ENCODE assay signal across 36 cellular contexts in genomic region chr14:94380225-94381148, GRCh38. TPM values are rescaled to one million over a fixed set of nuclear protein-coding genes. Genes with fewer than 3 reads are reported as not detected.
DNase-seq lines count a peak whose midpoint lies in the region; ATAC-seq and TF ChIP-seq lines count a peak whose summit lies in the region.
"Had no signal": no experiment of that assay in that cellular context is flagged by ENCODE, and none has a peak within 500 bp of the region (broad histone marks: within the 10 kb centered on the region; RNA-seq: fewer than 3 reads in every experiment).

No MANE protein-coding gene starts in this region.

- no peaks in the 10 kb centered on the region for H3K27me3 ChIP-seq in neuronal stem cell (ENCODE audit: control insufficient read depth in 3 of 3, insufficient read depth in 3 of 3, low read depth in 1 of 3, low read length in 3 of 3)
- H3K27me3 ChIP-seq: brain microvascular endothelial cell, colonic mucosa, esophagus muscularis mucosa, foreskin keratinocyte, pancreas, right atrium auricular region, spleen had no signal

- H3K4me1 Mint-ChIP-seq in activated CD4-positive, alpha-beta T cell treated with anti-CD3 and anti-CD28 coated beads for 36 hours, result peaks cover 40% of the 10 kb centered on the region
- H3K4me1 Mint-ChIP-seq: CD4-positive, CD25-positive, alpha-beta regulatory T cell had no signal

- no peaks in the 10 kb centered on the region for H3K27me3 Mint-ChIP-seq in activated CD4-positive, alpha-beta T cell treated with anti-CD3 and anti-CD28 coated beads for 36 hours

- H2BK120ac ChIP-seq in neuronal stem cell (ENCODE audit: low read depth, low read length), result peak overlapping the region; percentile 29

- no peak overlapping the region for H2BK12ac ChIP-seq in neuronal stem cell (ENCODE audit: low read length)

- POLR2A ChIA-PET in activated CD4-positive, alpha-beta T cell treated with anti-CD3 and anti-CD28 coated beads for 36 hours (lab: Charles Lee), result interaction anchor here (1.0 to 1.3 kb wide), 4 partner anchors 8 to 34 kb away, joined by 3 to 8 read pairs (median 6); partner anchors contain the start of gene SERPINA1
- POLR2A ChIA-PET in HEK293 (lab: Yijun Ruan, JAX) (no interaction called here), GM10248 (lab: Yijun Ruan, JAX) (no interaction called here)

- H3K4me3 ChIP-seq in HEK293 (ENCODE audit: low read depth, low read length) (no peak overlapping the region), neuronal stem cell (ENCODE audit: low read length in 2 of 2) (no peak overlapping the region)
- H3K4me3 ChIP-seq: colonic mucosa, esophagus muscularis mucosa, heart left ventricle, mucosa of descending colon, pancreas, right atrium auricular region, spleen had no signal

- no peak overlapping the region for H2AFZ ChIP-seq in neuronal stem cell (ENCODE audit: low read length)

- DNase-seq in activated CD4-positive, alpha-beta T cell treated with anti-CD3 and anti-CD28 coated beads for 36 hours, result peak; percentile 60
- DNase-seq in activated CD4-positive, alpha-beta T cell treated with anti-CD3 and anti-CD28 coated beads for 4 hours, result no peak
- DNase-seq in cerebellum (ENCODE audit: low spot score) (peak; percentile 26), neuronal stem cell (ENCODE audit: low spot score) (no peak), cortex of kidney (lab: John Stamatoyannopoulos, UW) (no peak), KBM-7 (no peak), GM10248 (ENCODE audit: extremely low spot score) (no peak)
- DNase-seq: 8988T; activated CD4-positive, alpha-beta T cell treated with anti-CD3 and anti-CD28 coated beads, Interleukin-2, amount 50 U/mL, for 4 hours; activated gamma-delta T cell treated with Interleukin-2 at 50 U/mL for 16 hours; amniotic stem cell; brain microvascular endothelial cell; CD4-positive, CD25-positive, alpha-beta regulatory T cell; colonic mucosa; foreskin keratinocyte; heart left ventricle; mucosa of descending colon; NCI-H1048; NCI-H187 treated with DMSO at 0.1 percent for 48 hours; NCI-H524 treated with DMSO at 0.1 percent for 48 hours; NK-92 treated with Interleukin-12 subunit alpha and Interleukin-12 subunit beta, amount 100 ng/mL, for 24 hours; pancreas; SHP77; spleen; stimulated activated CD4-positive, alpha-beta T cell treated with anti-CD3 and anti-CD28 coated beads, Interleukin-2, amount 100 ng/mL, for 48 hours; T-helper 9 cell; WERI-Rb-1 had no signal

- H3K4me3 Mint-ChIP-seq in activated CD4-positive, alpha-beta T cell treated with anti-CD3 and anti-CD28 coated beads for 36 hours, result no peak overlapping the region
- H3K4me3 Mint-ChIP-seq: CD4-positive, CD25-positive, alpha-beta regulatory T cell; endodermal cell; natural killer cell treated with Interleukin-12 subunit alpha and Interleukin-12 subunit beta and Interleukin-15 and Interleukin-18, amount 100 ng/mL, for 72 hours had no signal

- H3K4me1 ChIP-seq in HEK293 (ENCODE audit: control insufficient read depth, insufficient read depth, low read length) (no peaks in the 10 kb centered on the region), neuronal stem cell (ENCODE audit: control insufficient read depth in 2 of 2, insufficient read depth in 1 of 2, low read depth in 1 of 2, low read length in 2 of 2) (peaks cover 0 to 2% of the 10 kb centered on the region in 2 donors)
- H3K4me1 ChIP-seq: foreskin keratinocyte, pancreas, right atrium auricular region had no signal

- WGBS in neuronal stem cell (ENCODE audit: extremely low coverage in 2 of 2, insufficient read length in 2 of 2, insufficient replicate concordance in 1 of 2), 2 donors, result no CpG with 5 or more reads among the region's 16 CpGs

- H2BK15ac ChIP-seq in neuronal stem cell (ENCODE audit: low read length), result no peak overlapping the region

- no peaks in the 10 kb centered on the region for H3K9me3 Mint-ChIP-seq in activated CD4-positive, alpha-beta T cell treated with anti-CD3 and anti-CD28 coated beads for 36 hours (ENCODE audit: low read depth)
- H3K9me3 Mint-ChIP-seq: CD4-positive, CD25-positive, alpha-beta regulatory T cell; endodermal cell; natural killer cell treated with Interleukin-12 subunit alpha and Interleukin-12 subunit beta and Interleukin-15 and Interleukin-18, amount 100 ng/mL, for 72 hours had no signal

- peaks cover 36% of the 10 kb centered on the region for H3K36me3 Mint-ChIP-seq in activated CD4-positive, alpha-beta T cell treated with anti-CD3 and anti-CD28 coated beads for 36 hours (ENCODE audit: low read depth)
- H3K36me3 Mint-ChIP-seq: CD4-positive, CD25-positive, alpha-beta regulatory T cell; natural killer cell treated with Interleukin-12 subunit alpha and Interleukin-12 subunit beta and Interleukin-15 and Interleukin-18, amount 100 ng/mL, for 72 hours had no signal

- H3K79me1 ChIP-seq in neuronal stem cell (ENCODE audit: low read depth, low read length), result no peaks in the 10 kb centered on the region

- intact Hi-C loops in activated CD4-positive, alpha-beta T cell treated with anti-CD3 and anti-CD28 coated beads for 36 hours (cut with DNase I, micrococcal nuclease), result loop anchor here in 1 of 2 experiments (1.0 kb wide), 1 partner anchor 16 kb away; no protein-coding TSS in a partner anchor

- H3K4ac ChIP-seq in neuronal stem cell (ENCODE audit: low read length), result no peak overlapping the region

- no peak overlapping the region for H4K8ac ChIP-seq in neuronal stem cell (ENCODE audit: low read depth, low read length)

- H4K91ac ChIP-seq in neuronal stem cell (ENCODE audit: low read depth, low read length, poor library complexity), result no peak overlapping the region

- no peak overlapping the region for H3K4me2 ChIP-seq in neuronal stem cell (ENCODE audit: insufficient read depth, low read length, poor library complexity, severe bottlenecking)

- no peak for TF ChIP-seq CTCF in HEK293 (tag by site-specific recombination; IDR thresholded peaks at IDR 0.05)
- no peak for TF ChIP-seq CTCF in GM10248 (IDR thresholded peaks at IDR 0.05; ENCODE audit: control extremely low read depth, extremely low read depth, low read depth, missing control alignments)

- H3K27ac Mint-ChIP-seq in activated CD4-positive, alpha-beta T cell treated with anti-CD3 and anti-CD28 coated beads for 36 hours, result peak overlapping the region; percentile 87
- H3K27ac Mint-ChIP-seq: CD4-positive, CD25-positive, alpha-beta regulatory T cell; endodermal cell; natural killer cell treated with Interleukin-12 subunit alpha and Interleukin-12 subunit beta and Interleukin-15 and Interleukin-18, amount 100 ng/mL, for 72 hours had no signal

- CTCF ChIA-PET in activated CD4-positive, alpha-beta T cell treated with anti-CD3 and anti-CD28 coated beads for 36 hours (lab: Charles Lee), result interaction anchor here (0.9 to 1.6 kb wide), 3 partner anchors 9 to 172 kb away, joined by 3 to 4 read pairs (median 3); no protein-coding TSS in a partner anchor
- CTCF ChIA-PET in HEK293 (lab: Yijun Ruan, JAX) (no interaction called here), GM10248 (lab: Yijun Ruan, JAX) (no interaction called here)

- no peak overlapping the region for H3K18ac ChIP-seq in neuronal stem cell (ENCODE audit: low read length)

- H3K27ac ChIP-seq in HEK293 (ENCODE audit: extremely low read depth, low read depth, low read length) (no peak overlapping the region), neuronal stem cell (replicated peaks; ENCODE audit: low read length) (no peak overlapping the region)
- H3K27ac ChIP-seq: brain microvascular endothelial cell, colonic mucosa, esophagus muscularis mucosa, foreskin keratinocyte, heart left ventricle, pancreas, right atrium auricular region, spleen, WERI-Rb-1 had no signal

- no peak overlapping the region for H2BK5ac ChIP-seq in neuronal stem cell (ENCODE audit: low read length)

- H2AK5ac ChIP-seq in neuronal stem cell (ENCODE audit: low read depth, low read length), result no peak overlapping the region

- in situ Hi-C loops in KBM-7 (cut with MboI; ENCODE audit: low pct_unique_long_range_greater_than_20kb, low sequenced_read_pairs), result no loop called here

- H3K14ac ChIP-seq in neuronal stem cell (ENCODE audit: low read length), result no peak overlapping the region

- H3K36me3 ChIP-seq in HEK293 (ENCODE audit: control insufficient read depth in 2 of 2, insufficient read depth in 1 of 2, low read length in 2 of 2) (no peaks in the 10 kb centered on the region), neuronal stem cell (replicated peaks in 1 of 2; ENCODE audit: control insufficient read depth in 2 of 2, insufficient read depth in 2 of 2, low read length in 2 of 2) (no peaks in the 10 kb centered on the region)
- H3K36me3 ChIP-seq: brain microvascular endothelial cell, colonic mucosa, esophagus muscularis mucosa, pancreas, right atrium auricular region, WERI-Rb-1 had no signal

- no peak overlapping the region for H3K23ac ChIP-seq in neuronal stem cell (ENCODE audit: low read depth, low read length, poor library complexity)

- H3K9me3 ChIP-seq in HEK293 (ENCODE audit: control insufficient read depth, insufficient read depth, low read depth, low read length) (no peaks in the 10 kb centered on the region), neuronal stem cell (replicated peaks in 1 of 2; ENCODE audit: control insufficient read depth in 2 of 2, insufficient read depth in 1 of 2, low read depth in 1 of 2, low read length in 2 of 2) (no peaks in the 10 kb centered on the region)
- H3K9me3 ChIP-seq: colonic mucosa, esophagus muscularis mucosa, heart left ventricle, mucosa of descending colon, pancreas, right atrium auricular region, spleen had no signal

- peak; percentile 37 for ATAC-seq in activated CD4-positive, alpha-beta T cell treated with anti-CD3 and anti-CD28 coated beads for 36 hours
- ATAC-seq: heart left ventricle, mucosa of descending colon, pancreas had no signal

- H3K9ac ChIP-seq in neuronal stem cell (ENCODE audit: low read depth, low read length, poor library complexity), result no peak overlapping the region

TF ChIP-seq in HEK293, 187 proteins besides CTCF, POLR2A, EP300 and RAD21:
- TF ChIP-seq ZNF214 (tag by site-specific recombination; IDR thresholded peaks at IDR 0.05; ENCODE audit: borderline replicate concordance), result no peak
- 0 out of 2 replicates have a peak, but pooled peaks have one; percentile 14 for TF ChIP-seq ZNF341 (tag by site-specific recombination; IDR thresholded peaks at IDR 0.05; ENCODE audit: low read depth)

RNA-seq across cellular contexts. Expression of gene SERPINA1, which starts 7.9 kb away (rescaled TPM):
- total RNA-seq in activated CD4-positive, alpha-beta T cell treated with anti-CD3 and anti-CD28 coated beads for 36 hours, result 100 to 1,000 TPM; 102 to 140 TPM
- 1.9 TPM for total RNA-seq in cerebellum
- polyA plus RNA-seq in neuronal stem cell (2013, experiment 1 of 2), result not detected
- 0.03 TPM for polyA plus RNA-seq in neuronal stem cell (2013, experiment 2 of 2)
- total RNA-seq: CD4-positive, CD25-positive, alpha-beta regulatory T cell; lung microvascular endothelial cell had no signal

RNA-seq across cellular contexts. Expression of gene SERPINA2, which starts 14.0 kb away (rescaled TPM):
- not detected for total RNA-seq in activated CD4-positive, alpha-beta T cell treated with anti-CD3 and anti-CD28 coated beads for 36 hours
- not detected for total RNA-seq in cerebellum
- not detected for polyA plus RNA-seq in neuronal stem cell (2013, experiment 1 of 2)
- polyA plus RNA-seq in neuronal stem cell (2013, experiment 2 of 2), result not detected
- total RNA-seq: CD4-positive, CD25-positive, alpha-beta regulatory T cell; colonic mucosa; Daoy; endodermal cell; esophagus muscularis mucosa; foreskin keratinocyte; heart left ventricle; kidney epithelial cell; lung microvascular endothelial cell; mucosa of descending colon; natural killer cell treated with Interleukin-12 subunit alpha and Interleukin-12 subunit beta and Interleukin-15 and Interleukin-18, amount 100 ng/mL, for 72 hours; pancreas; right atrium auricular region; spleen; urinary bladder had no signal
- polyA plus RNA-seq: CD4-positive, CD25-positive, alpha-beta regulatory T cell; foreskin keratinocyte; heart left ventricle; pancreas; spleen; urinary bladder had no signal

RNA-seq across cellular contexts. Expression of gene SERPINA6, which starts 57.4 kb away (rescaled TPM):
- not detected for total RNA-seq in activated CD4-positive, alpha-beta T cell treated with anti-CD3 and anti-CD28 coated beads for 36 hours
- total RNA-seq in cerebellum, result not detected
- not detected for polyA plus RNA-seq in neuronal stem cell (2013, experiment 1 of 2)
- polyA plus RNA-seq in neuronal stem cell (2013, experiment 2 of 2), result not detected
- total RNA-seq: CD4-positive, CD25-positive, alpha-beta regulatory T cell; endodermal cell; esophagus muscularis mucosa; foreskin keratinocyte; heart left ventricle; kidney epithelial cell; lung microvascular endothelial cell; natural killer cell treated with Interleukin-12 subunit alpha and Interleukin-12 subunit beta and Interleukin-15 and Interleukin-18, amount 100 ng/mL, for 72 hours; right atrium auricular region; spleen; urinary bladder had no signal
- polyA plus RNA-seq: CD4-positive, CD25-positive, alpha-beta regulatory T cell; foreskin keratinocyte; heart left ventricle; spleen had no signal

Comparison
In these comparisons a context has a peak if more than half of its experiments do, and no peak if none do; other contexts are left out.
1. DNase-seq: peak in activated CD4-positive, alpha-beta T cell treated with anti-CD3 and anti-CD28 coated beads for 36 hours (single experiment) and cerebellum (single experiment); none in activated CD4-positive, alpha-beta T cell treated with anti-CD3 and anti-CD28 coated beads for 4 hours (0 of 2), neuronal stem cell (single experiment), cortex of kidney (single experiment), KBM-7 (single experiment) and GM10248 (single experiment).
2. RNA of gene SERPINA1, which starts 7.9 kb away (total RNA-seq): 102 to 140 TPM in activated CD4-positive, alpha-beta T cell treated with anti-CD3 and anti-CD28 coated beads for 36 hours; 1.9 TPM in cerebellum (single experiment); every median in the first group is over 10 times any median in the second.